ENCODE assay signal across 29 cellular contexts in genomic region chr2:121161272-121161671, GRCh38.
"Had no signal": no experiment of that assay in that cellular context is flagged by ENCODE, and none has a peak within 500 bp of the region (broad histone marks: within the 10 kb centered on the region; RNA-seq: fewer than 3 reads in every experiment).

No MANE protein-coding gene starts in this region.

- H3K27me3 ChIP-seq: brain microvascular endothelial cell, SJCRH30 had no signal

- DNase-seq: activated CD4-positive, alpha-beta memory T cell treated with anti-CD3 and anti-CD28 coated beads, Interleukin-2, amount 10 ng/mL, durations not matched to agents 7 days and 5 days; activated CD4-positive, alpha-beta T cell treated with anti-CD3 and anti-CD28 coated beads for 1 hour; activated CD4-positive, alpha-beta T cell treated with anti-CD3 and anti-CD28 coated beads for 48 hours; activated CD4-positive, CD25-positive, alpha-beta regulatory T cell; activated effector memory CD4-positive, alpha-beta T cell treated with anti-CD3 and anti-CD28 coated beads, Interleukin-2, amount 50 U/mL, for 16 hours; activated naive CD4-positive, alpha-beta T cell; activated naive CD4-positive, alpha-beta T cell treated with anti-CD3 and anti-CD28 coated beads, Interleukin-2, amount 50 U/mL, for 16 hours; activated naive CD8-positive, alpha-beta T cell treated with anti-CD3 and anti-CD28 coated beads for 36 hours; activated T-cell treated with anti-CD3 and anti-CD28 coated beads, Interleukin-2, amount 50 U/mL, for 1 hour; activated T-cell treated with anti-CD3 and anti-CD28 coated beads, Interleukin-2, amount 50 U/mL, for 72 hours; amniotic stem cell; aorta; brain microvascular endothelial cell; central memory CD4-positive, alpha-beta T cell; KG1; MM.1S; MV-4-11; NCI-H1092; NCI-H1694 treated with DMSO at 0.1 percent for 48 hours; NCI-H2029; NCI-H345; NCI-H524 treated with DMSO at 0.1 percent for 48 hours; NCI-H748 treated with DMSO at 0.1 percent for 48 hours; PC-9; SHP77; SJCRH30; T1000; WERI-Rb-1 had no signal

- H3K27ac ChIP-seq: brain microvascular endothelial cell, PC-9, SJCRH30, SK-N-MC, WERI-Rb-1 had no signal
